In the genomic region with DNA sequence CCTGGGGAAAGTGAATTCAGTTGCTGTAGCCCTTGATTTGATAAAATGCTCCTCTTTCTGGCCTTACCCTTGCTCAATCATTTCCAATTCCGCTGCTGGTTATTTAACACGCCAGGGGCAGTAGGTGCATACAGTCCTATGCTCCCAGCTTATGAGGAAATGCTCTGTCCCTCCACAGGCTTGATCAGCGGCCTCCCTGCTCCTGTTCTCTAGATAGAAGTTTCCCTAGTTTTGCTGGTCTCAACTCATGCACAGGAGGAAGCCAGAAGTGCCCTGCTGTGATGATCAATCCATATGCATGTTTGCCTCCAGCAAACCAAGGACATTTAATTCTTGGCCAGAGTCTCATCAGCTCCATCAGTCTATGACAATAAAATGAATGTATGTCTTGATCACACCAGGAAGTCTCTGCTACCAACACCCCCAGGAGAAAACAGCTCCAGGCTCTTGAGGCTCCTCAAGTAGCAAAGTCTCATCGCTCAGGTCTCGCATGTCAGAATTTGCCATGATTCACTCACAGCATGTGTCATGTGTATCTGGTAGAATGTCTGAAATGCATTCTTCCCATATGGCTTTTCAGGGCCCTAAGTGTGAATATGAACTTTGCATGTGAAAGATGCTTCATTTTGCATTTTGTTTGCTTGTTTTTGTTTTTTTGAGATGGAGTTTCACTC, we compare ENCODE assay signal across 34 cellular contexts.
DNase-seq lines count a peak whose midpoint lies in the region; ATAC-seq, FAIRE-seq and TF ChIP-seq lines count a peak whose summit lies in the region.
"Had no signal": no experiment of that assay in that cellular context is flagged by ENCODE, and none has a peak within 500 bp of the region (broad histone marks: within the 10 kb centered on the region; RNA-seq: fewer than 3 reads in every experiment).

No MANE protein-coding gene starts in this region.

- DNase-seq in EH (ENCODE audit: low read depth) (peak; percentile 83), bronchial epithelial cell (ENCODE audit: low read depth) (peak; percentile 61), iris pigment epithelial cell (ENCODE audit: low read depth) (peak; percentile 7), GM13976 (ENCODE audit: low spot score) (no peak), iPS-NIHi11 (ENCODE audit: low spot score) (no peak), posterior vena cava (ENCODE audit: low spot score) (no peak)
- DNase-seq: activated CD4-positive, alpha-beta T cell treated with anti-CD3 and anti-CD28 coated beads, Interleukin-2, amount 50 U/mL, for 48 hours; activated T-cell treated with anti-CD3 and anti-CD28 coated beads, Interleukin-2, amount 50 U/mL, for 72 hours; AML-193; Calu3; CD4-positive, CD25-positive, alpha-beta regulatory T cell; colonic mucosa; DMS79 treated with DMSO at 0.1 percent for 48 hours; effector CD4-positive, alpha-beta T cell; erythroblast; heart left ventricle; Kasumi-1; left cardiac atrium; NCI-H1436; NCI-H2107; NCI-H345; NCI-H748 treated with DMSO at 0.1 percent for 48 hours; Right ventricle myocardium superior; stimulated activated CD4-positive, alpha-beta T cell treated with anti-CD3 and anti-CD28 coated beads, Interleukin-1b, Interleukin-23, amount 100 ng/mL, for 48 hours; stimulated activated naive CD8-positive, alpha-beta T cell treated with anti-CD3 and anti-CD28 coated beads, Interleukin-15, Interleukin-2, amounts not matched to agents 100 U/mL and 50 U/mL, for 24 hours had no signal

- H3K9ac ChIP-seq in HUES48 (ENCODE audit: low read depth, low read length) = no peak overlapping the region

- H3K4me1 ChIP-seq in HUES48 (ENCODE audit: control insufficient read depth, insufficient read depth, low read length) = peaks cover 42% of the 10 kb centered on the region
- H3K4me1 ChIP-seq: A549, colonic mucosa, HAP-1 had no signal

- H3K27me3 ChIP-seq in HUES48 (ENCODE audit: control insufficient read depth, insufficient read depth, low read length) (no peaks in the 10 kb centered on the region), bronchial epithelial cell (ENCODE audit: control insufficient read depth, insufficient read depth, low read length) (no peaks in the 10 kb centered on the region)
- H3K27me3 ChIP-seq: cardiac muscle cell, colonic mucosa, heart left ventricle had no signal

- FAIRE-seq in bronchial epithelial cell (lab: Jason Lieb, UNC) = no peak
- FAIRE-seq: A549, TTC549 had no signal

- TF ChIP-seq CTCF in bronchial epithelial cell (IDR thresholded peaks at IDR 0.05; ENCODE audit: insufficient read depth, low read length, severe bottlenecking) (no peak), GM13976 (IDR thresholded peaks at IDR 0.05; ENCODE audit: borderline replicate concordance, control extremely low read depth, extremely low read depth, insufficient read depth, missing control alignments) (no peak)

- peak overlapping the region; percentile 34 for H3K27ac ChIP-seq in HUES48 (ENCODE audit: low read depth, low read length)
- H3K27ac ChIP-seq: A549, cardiac muscle cell, colonic mucosa, heart left ventricle had no signal

- H3K36me3 ChIP-seq in HUES48 (ENCODE audit: control insufficient read depth, insufficient read depth, low read length) = no peaks in the 10 kb centered on the region
- no peaks in the 10 kb centered on the region for H3K36me3 ChIP-seq in bronchial epithelial cell (ENCODE audit: control insufficient read depth, insufficient read depth, low read length)
- H3K36me3 ChIP-seq: cardiac muscle cell, colonic mucosa, HAP-1, heart left ventricle had no signal

- peaks cover 6% of the 10 kb centered on the region for H3K9me3 ChIP-seq in HUES48 (ENCODE audit: control insufficient read depth, insufficient read depth, low read length)
- H3K9me3 ChIP-seq: A549, colonic mucosa, HAP-1, heart left ventricle had no signal

- H3K4me3 ChIP-seq in HUES48 (ENCODE audit: low read depth, low read length) (no peak overlapping the region), bronchial epithelial cell (ENCODE audit: low read depth, low read length) (no peak overlapping the region)
- H3K4me3 ChIP-seq: A549, cardiac muscle cell, colonic mucosa, HAP-1, heart left ventricle, smooth muscle cell had no signal

- intact Hi-C loops in posterior vena cava (cut with DNase I) = no loop called here

- in situ Hi-C loops in GM13976 (cut with MboI; ENCODE audit: low sequenced_read_pairs, unreplicated experiment) = no loop called here

- no peak for ATAC-seq in GM18861 (IDR thresholded peaks at IDR 0.05; ENCODE audit: unreplicated experiment)
- ATAC-seq: A549; activated CD4-positive, CD25-positive, alpha-beta regulatory T cell treated with anti-CD3 and anti-CD28 coated beads, Interleukin-2, amount 50 U/mL, for 24 hours; activated T-cell treated with anti-CD3 and anti-CD28 coated beads, Interleukin-2, amount 50 U/mL, for 72 hours; heart left ventricle; left cardiac atrium; SK-N-SH treated with all-trans-retinoic acid at 6 μM for 48 hours; stimulated activated naive CD8-positive, alpha-beta T cell treated with anti-CD3 and anti-CD28 coated beads, Interleukin-15, Interleukin-2, amounts not matched to agents 100 U/mL and 50 U/mL, for 24 hours had no signal

Comparison
In these comparisons a context has a peak if more than half of its experiments do, and no peak if none do; other contexts are left out.
1. DNase-seq: peak in EH (single experiment), bronchial epithelial cell (single experiment) and iris pigment epithelial cell (single experiment); none in GM13976 (single experiment), iPS-NIHi11 (single experiment) and posterior vena cava (single experiment).